Comparison of ENCODE assay signal across 17 cellular contexts in genomic region chr3:148600902-148601765, GRCh38.
A peak's percentile ranks its signal among the peaks of the same experiment; 100 is the strongest.
DNase-seq lines count a peak whose midpoint lies in the region; ATAC-seq, FAIRE-seq and TF ChIP-seq lines count a peak whose summit lies in the region.
"Had no signal": no experiment of that assay in that cellular context is flagged by ENCODE, and none has a peak within 500 bp of the region (broad histone marks: within the 10 kb centered on the region; RNA-seq: fewer than 3 reads in every experiment).

No MANE protein-coding gene starts in this region.

- H3K36me3 Mint-ChIP-seq in MCF 10A (ENCODE audit: insufficient read depth, unreplicated experiment): no peaks in the 10 kb centered on the region
- no peaks in the 10 kb centered on the region for H3K36me3 Mint-ChIP-seq in astrocyte (ENCODE audit: low read depth, unreplicated experiment)
- no peaks in the 10 kb centered on the region for H3K36me3 Mint-ChIP-seq in type B pancreatic cell
- H3K36me3 Mint-ChIP-seq: naive B cell had no signal

- peak; percentile 53 to 99; a peak in 3 of 4 replicates for TF ChIP-seq EP300 in HepG2 (IDR thresholded peaks at IDR 0.05; ENCODE audit: low read depth in 2 of 2, low read length in 2 of 2)
- TF ChIP-seq EP300 in HepG2 (CRISPR knock-in tag; IDR thresholded peaks at IDR 0.05; ENCODE audit: borderline replicate concordance): peak; percentile 96

- no peak overlapping the region for H3K9ac ChIP-seq in astrocyte (ENCODE audit: low read length)
- peak overlapping the region; percentile 92 for H3K9ac ChIP-seq in HepG2 (ENCODE audit: insufficient read depth, low read depth, low read length)
- H3K9ac ChIP-seq in Karpas-422 (ENCODE audit: low read length): no peak overlapping the region

- no peak overlapping the region for H3K27ac ChIP-seq in breast epithelium
- no peak overlapping the region for H3K27ac ChIP-seq in astrocyte (ENCODE audit: low read depth, low read length)
- H3K27ac ChIP-seq in HepG2 (ENCODE audit: extremely low read length, insufficient read depth, low read length): peak overlapping the region; percentile 100
- no peak overlapping the region for H3K27ac ChIP-seq in Karpas-422 (ENCODE audit: low read length)
- H3K27ac ChIP-seq: epithelial cell of prostate, thoracic aorta had no signal

- H3K27ac Mint-ChIP-seq in MCF 10A (ENCODE audit: low read depth, unreplicated experiment) (no peak overlapping the region), astrocyte (ENCODE audit: unreplicated experiment) (no peak overlapping the region), type B pancreatic cell (peak overlapping the region; percentile 58)
- H3K27ac Mint-ChIP-seq: CD4-positive, alpha-beta T cell; naive B cell had no signal

- H3K9me3 Mint-ChIP-seq in MCF 10A (ENCODE audit: unreplicated experiment) (no peaks in the 10 kb centered on the region), astrocyte (ENCODE audit: unreplicated experiment) (no peaks in the 10 kb centered on the region), type B pancreatic cell (no peaks in the 10 kb centered on the region)

- no peaks in the 10 kb centered on the region for H3K27me3 ChIP-seq in breast epithelium
- no peaks in the 10 kb centered on the region for H3K27me3 ChIP-seq in astrocyte (ENCODE audit: insufficient read depth, low read length)
- H3K27me3 ChIP-seq in HepG2 (ENCODE audit: control insufficient read depth in 1 of 2, insufficient read depth in 2 of 2, low read length in 2 of 2): no peaks in the 10 kb centered on the region
- H3K27me3 ChIP-seq in Karpas-422 (ENCODE audit: low read length): no peaks in the 10 kb centered on the region

- DNase-seq in MCF 10A (ENCODE audit: unreplicated experiment) (peak; percentile 5), breast epithelium (ENCODE audit: low spot score in 2 of 2) (no peak), astrocyte (ENCODE audit: low read depth) (no peak), HepG2 (ENCODE audit: low spot score) (peak; percentile 100), type B pancreatic cell (ENCODE audit: extremely low spot score, unreplicated experiment) (no peak), KBM-7 (no peak), cortex of kidney (lab: John Stamatoyannopoulos, UW) (no peak), Karpas-422 (no peak)
- DNase-seq: activated T-cell treated with anti-CD3 and anti-CD28 coated beads, Interleukin-2, amount 50 U/mL, for 1 hour; CD4-positive, alpha-beta T cell; GDM1; left cardiac atrium; naive B cell; NCI-H187; stimulated activated CD4-positive, alpha-beta T cell treated with anti-CD3 and anti-CD28 coated beads, Interleukin-2, amount 100 ng/mL, for 24 hours had no signal

- FAIRE-seq in astrocyte (lab: Jason Lieb, UNC) (peak; percentile 29), HepG2 (lab: Jason Lieb, UNC) (peak; percentile 98)

- TF ChIP-seq POLR2A in breast epithelium (IDR thresholded peaks at IDR 0.05) (no peak), HepG2 (IDR thresholded peaks at IDR 0.05; ENCODE audit: insufficient read depth in 1 of 2, low read depth in 2 of 2, low read length in 2 of 2) (peak; percentile 53 to 76)

- no peak overlapping the region for H2AFZ ChIP-seq in astrocyte (ENCODE audit: low read depth, low read length)
- H2AFZ ChIP-seq in HepG2 (ENCODE audit: low read length): no peak overlapping the region
- no peak overlapping the region for H2AFZ ChIP-seq in Karpas-422 (ENCODE audit: low read length)

- POLR2A ChIA-PET in MCF 10A (lab: Yijun Ruan, JAX) (no interaction called here), HepG2 (lab: Yijun Ruan, JAX) (interaction anchor here (0.8 to 4.8 kb wide), 21 partner anchors 9 to 1057 kb away, joined by 3 to 72 read pairs (median 6); partner anchors contain the start of gene WWTR1)

- intact Hi-C loops in MCF 10A (cut with micrococcal nuclease): no loop called here
- intact Hi-C loops in breast epithelium (cut with DNase I; ENCODE audit: low total_unique reads): no loop called here
- intact Hi-C loops in HepG2 (cut with micrococcal nuclease; ENCODE audit: unreplicated experiment): loop anchor here (2.0 to 10.0 kb wide), 4 partner anchors 14 to 344 kb away; no protein-coding TSS in a partner anchor

- ATAC-seq in HepG2: peak; percentile 86
- ATAC-seq: left cardiac atrium had no signal

- TF ChIP-seq CTCF in MCF 10A (IDR thresholded peaks at IDR 0.05; ENCODE audit: unreplicated experiment): no peak
- TF ChIP-seq CTCF in breast epithelium (IDR thresholded peaks at IDR 0.05): no peak
- TF ChIP-seq CTCF in astrocyte (IDR thresholded peaks at IDR 0.05; ENCODE audit: insufficient read depth, low read depth, low read length): no peak
- TF ChIP-seq CTCF in HepG2 (CRISPR knock-in tag; IDR thresholded peaks at IDR 0.05): peak; percentile 39; the same call in 1 of the 2 replicates
- no peak for TF ChIP-seq CTCF in type B pancreatic cell (conservative IDR thresholded peaks at IDR 0.05)

- H3K79me2 ChIP-seq in astrocyte (ENCODE audit: insufficient read depth, low read length) (no peaks in the 10 kb centered on the region), HepG2 (ENCODE audit: insufficient read depth, low read length) (no peaks in the 10 kb centered on the region), Karpas-422 (ENCODE audit: low read length) (no peaks in the 10 kb centered on the region)

- CTCF ChIA-PET in MCF 10A (lab: Yijun Ruan, JAX): interaction anchor here (1.0 kb wide), 1 partner anchor 9 kb away, joined by 4 read pairs; no protein-coding TSS in a partner anchor
- CTCF ChIA-PET in HepG2 (lab: Yijun Ruan, JAX; ENCODE audit: low intra/inter-chr PET ratio, low total read pairs): no interaction called here

- peak; percentile 53 for TF ChIP-seq RAD21 in HepG2 (CRISPR knock-in tag; IDR thresholded peaks at IDR 0.05)

- H3K4me3 Mint-ChIP-seq in MCF 10A (ENCODE audit: unreplicated experiment): no peak overlapping the region
- H3K4me3 Mint-ChIP-seq in astrocyte (ENCODE audit: unreplicated experiment): no peak overlapping the region
- no peak overlapping the region for H3K4me3 Mint-ChIP-seq in type B pancreatic cell
- H3K4me3 Mint-ChIP-seq: CD4-positive, alpha-beta T cell; naive B cell had no signal

- no peaks in the 10 kb centered on the region for H3K36me3 ChIP-seq in breast epithelium
- H3K36me3 ChIP-seq in astrocyte (ENCODE audit: insufficient read depth, low read length): no peaks in the 10 kb centered on the region
- H3K36me3 ChIP-seq in HepG2 (replicated peaks in 1 of 2; ENCODE audit: control insufficient read depth in 1 of 2, insufficient read depth in 2 of 2, low read length in 2 of 2): no peaks in the 10 kb centered on the region
- H3K36me3 ChIP-seq in Karpas-422 (ENCODE audit: insufficient read depth, low read length): no peaks in the 10 kb centered on the region
- H3K36me3 ChIP-seq: thoracic aorta had no signal

- no peaks in the 10 kb centered on the region for H4K20me1 ChIP-seq in astrocyte (ENCODE audit: insufficient read depth, low read length)
- no peaks in the 10 kb centered on the region for H4K20me1 ChIP-seq in HepG2 (ENCODE audit: insufficient read depth, low read length)
- H4K20me1 ChIP-seq in Karpas-422 (ENCODE audit: insufficient read depth, low read depth, low read length): no peaks in the 10 kb centered on the region

- H3K9me2 ChIP-seq in Karpas-422 (replicated peaks; ENCODE audit: insufficient read depth, low read length): no peaks in the 10 kb centered on the region

- 7% methylated on average over 4 of the region's 4 CpGs for WGBS in HepG2 (ENCODE audit: low lambda C conversion rate)

- no peaks in the 10 kb centered on the region for H3K9me3 ChIP-seq in breast epithelium
- H3K9me3 ChIP-seq in astrocyte (ENCODE audit: insufficient read depth, low read depth, low read length): no peaks in the 10 kb centered on the region
- H3K9me3 ChIP-seq in HepG2 (ENCODE audit: low read length): no peaks in the 10 kb centered on the region
- H3K9me3 ChIP-seq in Karpas-422 (ENCODE audit: low read length): no peaks in the 10 kb centered on the region
- H3K9me3 ChIP-seq: thoracic aorta had no signal

- BruUV-seq in MCF 10A (replicated peaks; lab: Mats Ljungman, UMichigan) (no TSS peak), HepG2 (replicated peaks; lab: Mats Ljungman, UMichigan) (TSS peak; percentile 85)

- H3K4me3 ChIP-seq in breast epithelium (no peak overlapping the region), astrocyte (ENCODE audit: insufficient read depth, low read depth, low read length) (no peak overlapping the region), HepG2 (replicated peaks in 1 of 3; ENCODE audit: insufficient read depth in 1 of 3, low read depth in 2 of 3, low read length in 3 of 3) (peak overlapping the region in 2 of 3 experiments; percentile 22 to 51; a peak in 2 of 6 replicates), Karpas-422 (ENCODE audit: low read length) (no peak overlapping the region)
- H3K4me3 ChIP-seq: thoracic aorta had no signal

- H3K4me2 ChIP-seq in astrocyte (ENCODE audit: low read length) (no peak overlapping the region), HepG2 (ENCODE audit: low read depth, low read length) (peak overlapping the region; percentile 82), Karpas-422 (ENCODE audit: low read depth, low read length, poor library complexity, severe bottlenecking) (no peak overlapping the region)

- H3K4me1 Mint-ChIP-seq in MCF 10A (ENCODE audit: insufficient read depth, unreplicated experiment) (no peaks in the 10 kb centered on the region), astrocyte (ENCODE audit: low read depth, unreplicated experiment) (no peaks in the 10 kb centered on the region), type B pancreatic cell (ENCODE audit: unreplicated experiment) (peaks cover 22% of the 10 kb centered on the region)
- H3K4me1 Mint-ChIP-seq: naive B cell had no signal

- H3K27me3 Mint-ChIP-seq in MCF 10A (ENCODE audit: insufficient read depth, unreplicated experiment) (peaks cover 48% of the 10 kb centered on the region), astrocyte (ENCODE audit: low read depth, unreplicated experiment) (no peaks in the 10 kb centered on the region), type B pancreatic cell (no peaks in the 10 kb centered on the region)
- H3K27me3 Mint-ChIP-seq: CD4-positive, alpha-beta T cell; naive B cell had no signal

- H3K4me1 ChIP-seq in breast epithelium (no peaks in the 10 kb centered on the region), astrocyte (ENCODE audit: insufficient read depth, low read length) (no peaks in the 10 kb centered on the region), HepG2 (ENCODE audit: insufficient read depth, low read length) (peaks cover 79% of the 10 kb centered on the region), Karpas-422 (ENCODE audit: low read length) (no peaks in the 10 kb centered on the region)

- in situ Hi-C loops in HepG2 (cut with HindIII; ENCODE audit: extremely low pct_ligation_motif_present, low pct_unique_long_range_greater_than_20kb): no loop called here
- in situ Hi-C loops in KBM-7 (cut with MboI; ENCODE audit: low pct_unique_long_range_greater_than_20kb, low sequenced_read_pairs): no loop called here

TF ChIP-seq in HepG2, 621 proteins besides CTCF, POLR2A, EP300 and RAD21 (continues in another document):
- 0 out of 2 replicates have a peak, but pooled peaks have one; percentile 12 for TF ChIP-seq ZNF3 (CRISPR knock-in tag; IDR thresholded peaks at IDR 0.05)
- 0 out of 2 replicates have a peak, but pooled peaks have one; percentile 65 for TF ChIP-seq RFXAP (CRISPR knock-in tag; IDR thresholded peaks at IDR 0.05; ENCODE audit: borderline replicate concordance)
- TF ChIP-seq GLI4 (CRISPR knock-in tag; IDR thresholded peaks at IDR 0.05; ENCODE audit: borderline replicate concordance): no peak
- TF ChIP-seq ZMYM3 (CRISPR knock-in tag; IDR thresholded peaks at IDR 0.05): peak; percentile 36; the same call in 1 of the 2 replicates

Comparison
In these comparisons a context has a peak if more than half of its experiments do, and no peak if none do; other contexts are left out.
1. DNase-seq: peak in MCF 10A (single experiment) and HepG2 (single experiment); none in breast epithelium (0 of 2), astrocyte (single experiment), type B pancreatic cell (single experiment), KBM-7 (single experiment), cortex of kidney (single experiment) and Karpas-422 (single experiment).
2. H3K4me3 ChIP-seq: peak in HepG2 (2 of 3); none in breast epithelium (0 of 3), astrocyte (single experiment) and Karpas-422 (single experiment).